Comparison of ENCODE assay signal across 21 cellular contexts in genomic region chr2:17915099-17915498, GRCh38. TPM values are rescaled to one million over a fixed set of nuclear protein-coding genes. Genes with fewer than 3 reads are reported as not detected.
"Had no signal": no experiment of that assay in that cellular context is flagged by ENCODE, and none has a peak within 500 bp of the region (broad histone marks: within the 10 kb centered on the region; RNA-seq: fewer than 3 reads in every experiment).

No MANE protein-coding gene starts in this region.

- H3K4me3 ChIP-seq: adrenal gland, Peyer's patch, SK-N-MC had no signal

- H3K27me3 ChIP-seq: adrenal gland, Peyer's patch had no signal

- H3K4me1 Mint-ChIP-seq: activated naive CD8-positive, alpha-beta T cell treated with anti-CD3 and anti-CD28 coated beads, Interleukin-2, amount 10 ng/mL, durations not matched to agents 7 days and 5 days; T-cell had no signal

- H3K36me3 Mint-ChIP-seq: activated naive CD8-positive, alpha-beta T cell treated with anti-CD3 and anti-CD28 coated beads, Interleukin-2, amount 10 ng/mL, durations not matched to agents 7 days and 5 days; T-cell had no signal

- H3K4me3 Mint-ChIP-seq: activated CD8-positive, alpha-beta T cell treated with anti-CD3 and anti-CD28 coated beads for 36 hours; activated naive CD8-positive, alpha-beta T cell treated with anti-CD3 and anti-CD28 coated beads, Interleukin-2, amount 10 ng/mL, durations not matched to agents 7 days and 5 days; T-cell had no signal

- H3K9ac ChIP-seq: KMS-11 had no signal

- H3K27ac ChIP-seq: adrenal gland, KMS-11, Peyer's patch, SK-N-MC had no signal

- DNase-seq: activated CD4-positive, CD25-positive, alpha-beta regulatory T cell; activated CD8-positive, alpha-beta memory T cell treated with anti-CD3 and anti-CD28 coated beads, Interleukin-2, amount 50 U/mL, for 4 hours; activated CD8-positive, alpha-beta T cell treated with anti-CD3 and anti-CD28 coated beads for 36 hours; activated naive CD4-positive, alpha-beta T cell treated with anti-CD3 and anti-CD28 coated beads, Interleukin-2, amount 50 U/mL, for 16 hours; activated naive CD8-positive, alpha-beta T cell treated with anti-CD3 and anti-CD28 coated beads, Interleukin-2, amount 10 ng/mL, durations not matched to agents 7 days and 5 days; activated T-cell treated with anti-CD3 and anti-CD28 coated beads, Interleukin-2, amount 50 U/mL, for 1 hour; adrenal gland; central memory CD4-positive, alpha-beta T cell; NCI-H1092; NCI-H1417 treated with DMSO at 0.1 percent for 48 hours; NCI-H1694; NCI-H2029; NCI-H510A treated with DMSO at 0.1 percent for 48 hours; NCI-H69; Peyer's patch; SHP77 treated with DMSO at 0.1 percent for 48 hours; T-cell; T-helper 2 cell; T1000 had no signal

- H3K27ac Mint-ChIP-seq: activated CD8-positive, alpha-beta T cell treated with anti-CD3 and anti-CD28 coated beads for 36 hours; activated naive CD8-positive, alpha-beta T cell treated with anti-CD3 and anti-CD28 coated beads, Interleukin-2, amount 10 ng/mL, durations not matched to agents 7 days and 5 days; T-cell had no signal

- H3K9me3 Mint-ChIP-seq: activated CD8-positive, alpha-beta T cell treated with anti-CD3 and anti-CD28 coated beads for 36 hours; activated naive CD8-positive, alpha-beta T cell treated with anti-CD3 and anti-CD28 coated beads, Interleukin-2, amount 10 ng/mL, durations not matched to agents 7 days and 5 days; T-cell had no signal

- H3K36me3 ChIP-seq: adrenal gland, Peyer's patch had no signal

- H3K4me1 ChIP-seq: Peyer's patch had no signal

- H3K27me3 Mint-ChIP-seq: activated naive CD8-positive, alpha-beta T cell treated with anti-CD3 and anti-CD28 coated beads, Interleukin-2, amount 10 ng/mL, durations not matched to agents 7 days and 5 days had no signal

- H3K9me3 ChIP-seq: adrenal gland, Peyer's patch had no signal

RNA-seq across cellular contexts. Expression of gene KCNS3, which starts 36.6 kb away (rescaled TPM):
- total RNA-seq: activated CD8-positive, alpha-beta T cell treated with anti-CD3 and anti-CD28 coated beads for 36 hours; activated naive CD8-positive, alpha-beta T cell treated with anti-CD3 and anti-CD28 coated beads, Interleukin-2, amount 10 ng/mL, durations not matched to agents 7 days and 5 days had no signal
